In the genomic region with DNA sequence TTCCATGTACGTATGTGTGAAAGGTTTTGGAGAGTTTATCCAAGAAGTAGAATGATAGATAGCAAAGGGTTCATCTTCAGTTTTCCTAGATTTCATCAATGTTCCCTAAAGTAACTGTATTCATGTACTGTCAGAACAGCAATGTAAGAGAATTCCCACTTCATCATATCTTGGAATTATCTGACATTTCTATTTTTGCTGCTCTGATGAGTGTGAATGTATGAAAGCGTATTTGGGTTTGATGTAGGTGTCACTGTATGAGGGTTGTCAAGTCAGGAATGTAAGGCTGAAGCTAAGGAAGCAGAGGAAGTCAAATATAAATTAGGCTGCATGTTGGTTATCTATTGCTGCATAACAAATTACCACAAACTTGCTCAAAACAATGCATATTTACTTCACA, we compare ENCODE assay signal across 22 cellular contexts.
"Had no signal": no experiment of that assay in that cellular context is flagged by ENCODE, and none has a peak within 500 bp of the region (broad histone marks: within the 10 kb centered on the region; RNA-seq: fewer than 3 reads in every experiment).

No MANE protein-coding gene starts in this region.

- H3K79me2 ChIP-seq: parathyroid adenoma had no signal

- ATAC-seq: esophagus mucosa; left lung; stimulated activated naive B cell treated with anti-CD40 and anti-IgM and Interleukin-4, amounts not matched to agents 10 μg/mL and 1 μg/mL and 100 μg/mL, for 72 hours; stimulated activated naive CD8-positive, alpha-beta T cell treated with anti-CD3 and anti-CD28 coated beads, Interleukin-15, amount 100 ng/mL, for 72 hours; upper lobe of right lung had no signal

- H3K4me3 ChIP-seq: heart left ventricle, left lung, lung, prostate gland, sigmoid colon, skin epidermis, testis, tibial nerve, upper lobe of right lung, vagina had no signal

- H3K36me3 ChIP-seq: heart left ventricle, left lung, prostate gland, sigmoid colon, upper lobe of right lung, vagina had no signal

- H3K27ac ChIP-seq: left lung, parathyroid adenoma, prostate gland, skin epidermis, testis, tibial nerve, upper lobe of right lung, vagina had no signal

- H3K9me3 ChIP-seq: heart left ventricle, left lung, prostate gland, sigmoid colon, testis, tibial nerve, upper lobe of right lung, vagina had no signal

- DNase-seq: cortex of kidney; effector memory CD4-positive, alpha-beta T cell; heart left ventricle; hippocampal formation; left lung; mesenchymal stem cell; naive B cell; retina; sigmoid colon; stimulated activated CD4-positive, alpha-beta T cell treated with anti-CD3 and anti-CD28 coated beads, Interleukin-2, amount 100 ng/mL, for 24 hours; stimulated activated CD4-positive, alpha-beta T cell treated with anti-CD3 and anti-CD28 coated beads, Interleukin-4, amount 100 ng/mL, for 4 hours; stimulated activated naive B cell treated with anti-CD40 and anti-IgM and Interleukin-4, amounts not matched to agents 10 μg/mL and 1 μg/mL and 100 μg/mL, for 72 hours; stimulated activated naive CD8-positive, alpha-beta T cell treated with anti-CD3 and anti-CD28 coated beads, Interleukin-15, amount 100 ng/mL, for 72 hours; testis; upper lobe of right lung had no signal

- H2AFZ ChIP-seq: parathyroid adenoma had no signal

- H3K27me3 ChIP-seq: heart left ventricle, left lung, sigmoid colon, testis, tibial nerve, upper lobe of right lung, vagina had no signal

- H3K4me1 ChIP-seq: parathyroid adenoma, prostate gland had no signal
